7 cellular contexts compared by ENCODE assay signal in the genomic region with DNA sequence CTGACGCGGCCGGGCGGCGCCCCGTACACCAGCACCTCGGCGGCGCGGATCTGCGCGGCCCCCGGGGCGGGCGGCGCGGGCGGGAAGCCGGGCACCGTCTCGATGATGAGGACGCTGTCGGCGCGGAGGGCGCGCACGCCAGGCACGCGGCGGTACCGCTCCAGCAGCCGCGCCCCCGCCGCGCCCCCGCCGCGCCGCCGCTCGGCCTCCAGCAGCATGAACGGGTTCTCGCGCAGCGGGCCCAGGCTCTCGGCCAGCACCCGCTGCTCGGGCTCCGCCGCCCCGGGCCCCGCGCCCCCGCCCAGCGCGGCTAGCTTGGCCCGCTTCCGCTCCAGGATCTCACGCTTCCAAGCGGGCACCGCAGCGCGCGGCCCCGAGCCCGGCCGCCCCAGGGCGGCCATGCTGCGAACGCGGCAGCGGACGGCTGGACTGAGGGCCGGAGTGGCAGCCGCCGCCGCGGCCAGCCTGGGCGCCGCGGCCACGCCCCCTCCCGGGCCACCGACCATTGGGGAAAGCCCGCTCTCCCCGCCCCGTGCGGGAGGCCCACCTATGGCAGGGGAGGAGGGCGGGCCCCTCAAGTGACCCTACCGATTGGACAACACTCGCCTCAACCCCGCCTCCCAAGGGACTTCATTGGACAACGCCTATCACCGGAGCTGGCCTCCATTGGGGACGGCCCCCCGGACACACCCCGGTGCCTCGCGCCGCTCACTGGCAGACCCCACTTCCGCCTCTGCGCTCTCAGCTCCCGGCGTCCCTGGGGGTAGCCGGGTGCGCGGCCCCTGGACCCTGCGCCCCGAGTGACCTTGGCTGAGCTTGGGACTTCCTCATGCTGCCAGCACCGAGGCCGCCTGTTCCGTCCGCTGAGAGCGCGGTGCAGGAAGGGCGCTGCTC. TPM values are rescaled to one million over a fixed set of nuclear protein-coding genes. Genes with fewer than 3 reads are reported as not detected.
DNase-seq lines count a peak whose midpoint lies in the region; ATAC-seq, FAIRE-seq and TF ChIP-seq lines count a peak whose summit lies in the region.

A gene with protein sequence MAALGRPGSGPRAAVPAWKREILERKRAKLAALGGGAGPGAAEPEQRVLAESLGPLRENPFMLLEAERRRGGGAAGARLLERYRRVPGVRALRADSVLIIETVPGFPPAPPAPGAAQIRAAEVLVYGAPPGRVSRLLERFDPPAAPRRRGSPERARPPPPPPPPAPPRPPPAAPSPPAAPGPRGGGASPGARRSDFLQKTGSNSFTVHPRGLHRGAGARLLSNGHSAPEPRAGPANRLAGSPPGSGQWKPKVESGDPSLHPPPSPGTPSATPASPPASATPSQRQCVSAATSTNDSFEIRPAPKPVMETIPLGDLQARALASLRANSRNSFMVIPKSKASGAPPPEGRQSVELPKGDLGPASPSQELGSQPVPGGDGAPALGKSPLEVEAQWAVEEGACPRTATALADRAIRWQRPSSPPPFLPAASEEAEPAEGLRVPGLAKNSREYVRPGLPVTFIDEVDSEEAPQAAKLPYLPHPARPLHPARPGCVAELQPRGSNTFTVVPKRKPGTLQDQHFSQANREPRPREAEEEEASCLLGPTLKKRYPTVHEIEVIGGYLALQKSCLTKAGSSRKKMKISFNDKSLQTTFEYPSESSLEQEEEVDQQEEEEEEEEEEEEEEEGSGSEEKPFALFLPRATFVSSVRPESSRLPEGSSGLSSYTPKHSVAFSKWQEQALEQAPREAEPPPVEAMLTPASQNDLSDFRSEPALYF (minus strand): TSS at position 431 of the 894 bp plus-strand sequence. CDS start 30 bp downstream, at position 401.

- intact Hi-C loops in sigmoid colon (cut with DNase I): loop anchor here (1.0 to 2.0 kb wide), 2 partner anchors 23 to 40 kb away; a partner anchor contains a TSS

- H3K27me3 ChIP-seq in sigmoid colon: no peaks in the 10 kb centered on the region

- H3K36me3 ChIP-seq in sigmoid colon: no peaks in the 10 kb centered on the region

- TF ChIP-seq POLR2A in sigmoid colon (IDR thresholded peaks at IDR 0.05): peak; percentile 39 to 53

- FAIRE-seq in TTC549 (lab: Jason Lieb, UNC): peak; percentile 83

- TF ChIP-seq EP300 in sigmoid colon (IDR thresholded peaks at IDR 0.05): no peak

- peak within 1 kb of the TSS; percentile 54 to 67 (median 66) for H3K4me3 ChIP-seq in sigmoid colon

- peaks cover 6% of the 10 kb centered on the region for H3K27me3 Mint-ChIP-seq in brain

- no peaks in the 10 kb centered on the region for H3K36me3 Mint-ChIP-seq in brain

- H3K9me3 Mint-ChIP-seq in brain: no peaks in the 10 kb centered on the region

- 0 to 1% methylated on average over 118 of the region's 118 CpGs for WGBS in sigmoid colon, 2 donors

- H3K4me1 Mint-ChIP-seq in brain: peaks cover 61% of the 10 kb centered on the region

- H3K27ac ChIP-seq in sigmoid colon: peak within 1 kb of the TSS; percentile 78 to 84 (median 82)

- DNase-seq in NCI-H2107 (lab: John Stamatoyannopoulos, UW) (peak; percentile 97), iPS DF 4.7 (ENCODE audit: extremely low read depth, low spot score) (peak; percentile 89), sigmoid colon (peak; percentile 100)

- peak within 1 kb of the TSS in 4 of 5 experiments; percentile 48 to 89 (median 72) for H3K27ac Mint-ChIP-seq in brain

- H3K4me3 Mint-ChIP-seq in brain: peak within 1 kb of the TSS; percentile 85 to 89 (median 85)

- ATAC-seq in GM18519 (IDR thresholded peaks at IDR 0.05; ENCODE audit: low FRiP score, unreplicated experiment) (peak; percentile 73), HG03060 (IDR thresholded peaks at IDR 0.05; ENCODE audit: low read depth, unreplicated experiment) (peak; percentile 75)

- peaks cover 0 to 68% (median 66%) of the 10 kb centered on the region in 4 donors for H3K4me1 ChIP-seq in sigmoid colon

- no peaks in the 10 kb centered on the region for H3K9me3 ChIP-seq in sigmoid colon

- TF ChIP-seq CTCF in brain (conservative IDR thresholded peaks at IDR 0.05) (no peak), sigmoid colon (IDR thresholded peaks at IDR 0.05) (no peak)

RNA-seq across cellular contexts. Expression of the gene that starts here (rescaled TPM):
- 72.3 TPM for polyA plus RNA-seq in brain (ENCODE audit: insufficient read depth, low read depth, low replicate concordance)
- total RNA-seq in sigmoid colon: 1 to 10 TPM; 3.0 to 4.6 (median 3.8) TPM
- 10 to 100 TPM; 64.9 to 80.5 (median 78.1) TPM for polyA plus RNA-seq in sigmoid colon

Comparison
In these comparisons a context has a peak if more than half of its experiments do, and no peak if none do; other contexts are left out.
1. Peak in every context shown above with its lines: DNase-seq, ATAC-seq, H3K4me3 ChIP-seq and H3K27ac ChIP-seq.